In genomic region chr18:59340312-59340711, GRCh38 we compare ENCODE assay signal across 18 cellular contexts. TPM values are rescaled to one million over a fixed set of nuclear protein-coding genes. Genes with fewer than 3 reads are reported as not detected.
A peak's percentile ranks its signal among the peaks of the same experiment; 100 is the strongest.
DNase-seq lines count a peak whose midpoint lies in the region; ATAC-seq, FAIRE-seq and TF ChIP-seq lines count a peak whose summit lies in the region.
"Had no signal": no experiment of that assay in that cellular context is flagged by ENCODE, and none has a peak within 500 bp of the region (broad histone marks: within the 10 kb centered on the region; RNA-seq: fewer than 3 reads in every experiment).

No MANE protein-coding gene starts in this region.

- H3K27me3 Mint-ChIP-seq in T-helper 1 cell treated with Interleukin-12 subunit alpha and Interleukin-12 subunit beta and Interleukin-4 antibody, amounts not matched to agents 30 μg/mL and 1 μg/mL, for 36 hours (ENCODE audit: low read depth), result no peaks in the 10 kb centered on the region
- H3K27me3 Mint-ChIP-seq in activated naive CD8-positive, alpha-beta T cell, result no peaks in the 10 kb centered on the region
- no peaks in the 10 kb centered on the region for H3K27me3 Mint-ChIP-seq in activated naive CD8-positive, alpha-beta T cell treated with anti-CD3 and anti-CD28 coated beads, Interleukin-2, amount 50 U/mL, for 24 hours
- no peaks in the 10 kb centered on the region for H3K27me3 Mint-ChIP-seq in activated T-helper 1 cell treated with anti-CD3 and anti-CD28 coated beads, Interleukin-12 subunit alpha, Interleukin-12 subunit beta, Interleukin-2, Interleukin-4 antibody, amounts not matched to agents 30 ng/mL and 10 ng/mL and 1 ng/mL, durations not matched to agents 14 hours and 24 hours and 36 hours (ENCODE audit: insufficient read depth)
- H3K27me3 Mint-ChIP-seq: CD4-positive, CD25-positive, alpha-beta regulatory T cell had no signal

- H3K27me3 ChIP-seq in A673 (replicated peaks; ENCODE audit: insufficient read depth, low read depth, low read length, poor library complexity), result no peaks in the 10 kb centered on the region
- H3K27me3 ChIP-seq: BLaER1 treated with 17β-estradiol and CSF1 and Interleukin-3, amounts not matched to agents 10 nM and 100 nM had no signal

- TF ChIP-seq POLR2A in GM12891 (IDR thresholded peaks at IDR 0.05; ENCODE audit: low read depth, low read length), result no peak

- H3K4me1 Mint-ChIP-seq in T-helper 1 cell treated with Interleukin-12 subunit alpha and Interleukin-12 subunit beta and Interleukin-4 antibody, amounts not matched to agents 30 μg/mL and 1 μg/mL, for 36 hours (ENCODE audit: low read depth), result peaks cover 39% of the 10 kb centered on the region
- peaks cover 42% of the 10 kb centered on the region for H3K4me1 Mint-ChIP-seq in activated naive CD8-positive, alpha-beta T cell (ENCODE audit: low read depth)
- peaks cover 41% of the 10 kb centered on the region for H3K4me1 Mint-ChIP-seq in activated naive CD8-positive, alpha-beta T cell treated with anti-CD3 and anti-CD28 coated beads, Interleukin-2, amount 50 U/mL, for 24 hours
- H3K4me1 Mint-ChIP-seq in activated T-helper 1 cell treated with anti-CD3 and anti-CD28 coated beads, Interleukin-12 subunit alpha, Interleukin-12 subunit beta, Interleukin-2, Interleukin-4 antibody, amounts not matched to agents 30 ng/mL and 10 ng/mL and 1 ng/mL, durations not matched to agents 14 hours and 24 hours and 36 hours (ENCODE audit: low read depth), result peaks cover 64% of the 10 kb centered on the region

- peak overlapping the region; percentile 43 for H3K27ac Mint-ChIP-seq in T-helper 1 cell treated with Interleukin-12 subunit alpha and Interleukin-12 subunit beta and Interleukin-4 antibody, amounts not matched to agents 30 μg/mL and 1 μg/mL, for 36 hours
- H3K27ac Mint-ChIP-seq in activated naive CD8-positive, alpha-beta T cell, result peak overlapping the region; percentile 66
- H3K27ac Mint-ChIP-seq in activated naive CD8-positive, alpha-beta T cell treated with anti-CD3 and anti-CD28 coated beads, Interleukin-2, amount 50 U/mL, for 24 hours, result no peak overlapping the region
- peak overlapping the region; percentile 80 for H3K27ac Mint-ChIP-seq in activated T-helper 1 cell treated with anti-CD3 and anti-CD28 coated beads, Interleukin-12 subunit alpha, Interleukin-12 subunit beta, Interleukin-2, Interleukin-4 antibody, amounts not matched to agents 30 ng/mL and 10 ng/mL and 1 ng/mL, durations not matched to agents 14 hours and 24 hours and 36 hours

- H3K36me3 Mint-ChIP-seq in T-helper 1 cell treated with Interleukin-12 subunit alpha and Interleukin-12 subunit beta and Interleukin-4 antibody, amounts not matched to agents 30 μg/mL and 1 μg/mL, for 36 hours (ENCODE audit: low read depth), result peaks cover 84% of the 10 kb centered on the region
- H3K36me3 Mint-ChIP-seq in activated naive CD8-positive, alpha-beta T cell, result peaks cover 68% of the 10 kb centered on the region
- H3K36me3 Mint-ChIP-seq in activated naive CD8-positive, alpha-beta T cell treated with anti-CD3 and anti-CD28 coated beads, Interleukin-2, amount 50 U/mL, for 24 hours (ENCODE audit: low read depth), result peaks cover 91% of the 10 kb centered on the region
- H3K36me3 Mint-ChIP-seq in activated T-helper 1 cell treated with anti-CD3 and anti-CD28 coated beads, Interleukin-12 subunit alpha, Interleukin-12 subunit beta, Interleukin-2, Interleukin-4 antibody, amounts not matched to agents 30 ng/mL and 10 ng/mL and 1 ng/mL, durations not matched to agents 14 hours and 24 hours and 36 hours (ENCODE audit: low read depth), result peaks cover 81% of the 10 kb centered on the region

- DNase-seq in T-helper 1 cell, result no peak
- DNase-seq in activated naive CD8-positive, alpha-beta T cell treated with anti-CD3 and anti-CD28 coated beads, Interleukin-2, amount 50 U/mL, for 24 hours, result no peak
- DNase-seq in A673 (ENCODE audit: low spot score), result peak; percentile 65
- DNase-seq in activated T-helper 1 cell treated with anti-CD3 and anti-CD28 coated beads, Interleukin-12 subunit alpha, Interleukin-12 subunit beta, Interleukin-2, Interleukin-4 antibody, amounts not matched to agents 30 ng/mL and 10 ng/mL and 1 ng/mL, durations not matched to agents 14 hours and 24 hours and 36 hours (ENCODE audit: low spot score), result no peak
- DNase-seq in Right ventricle myocardium superior, result no peak
- DNase-seq in GM12891 (ENCODE audit: insufficient read length, low spot score), result no peak
- DNase-seq: ACHN, DMS53, GF-D8, GM23248 had no signal

- CTCF ChIA-PET in A673 (lab: Charles Lee), result no interaction called here

- FAIRE-seq in GM12891 (lab: Jason Lieb, UNC), result no peak
- FAIRE-seq: GM18507, H54 had no signal

- H3K9me3 ChIP-seq in A673 (ENCODE audit: low read depth, low read length, poor library complexity, severe bottlenecking), result peaks cover 32% of the 10 kb centered on the region

- POLR2A ChIA-PET in A673 (lab: Charles Lee; ENCODE audit: low non-redundant PET), result no interaction called here

- peaks cover 99% of the 10 kb centered on the region for H3K36me3 ChIP-seq in A673 (ENCODE audit: insufficient read depth, low read length, poor library complexity, severe bottlenecking)

- intact Hi-C loops in A673 (cut with micrococcal nuclease; ENCODE audit: unreplicated experiment), result no loop called here
- intact Hi-C loops in activated T-helper 1 cell treated with anti-CD3 and anti-CD28 coated beads, Interleukin-12 subunit alpha, Interleukin-12 subunit beta, Interleukin-2, Interleukin-4 antibody, amounts not matched to agents 30 ng/mL and 10 ng/mL and 1 ng/mL, durations not matched to agents 14 hours and 24 hours and 36 hours (cut with micrococcal nuclease), result no loop called here
- intact Hi-C loops in Right ventricle myocardium superior (cut with DNase I), result no loop called here

- H3K27ac ChIP-seq in A673 (ENCODE audit: low read depth, low read length, poor library complexity, severe bottlenecking), result no peak overlapping the region
- H3K27ac ChIP-seq: 22Rv1; BLaER1 treated with 17β-estradiol and CSF1 and Interleukin-3, amounts not matched to agents 10 nM and 100 nM; GM23248 had no signal

- no peaks in the 10 kb centered on the region for H3K4me1 ChIP-seq in A673 (ENCODE audit: insufficient read depth, low read length, poor library complexity, severe bottlenecking)
- H3K4me1 ChIP-seq: BLaER1 treated with 17β-estradiol and CSF1 and Interleukin-3, amounts not matched to agents 10 nM and 100 nM had no signal

- ATAC-seq in activated naive CD8-positive, alpha-beta T cell treated with anti-CD3 and anti-CD28 coated beads, Interleukin-2, amount 50 U/mL, for 24 hours, result no peak
- no peak for ATAC-seq in Right ventricle myocardium superior (ENCODE audit: poor library complexity)
- ATAC-seq: HCT116 had no signal

- no peak for TF ChIP-seq CTCF in A673 (conservative IDR thresholded peaks at IDR 0.05; ENCODE audit: low read depth, low read length)

- H3K9me3 Mint-ChIP-seq in T-helper 1 cell treated with Interleukin-12 subunit alpha and Interleukin-12 subunit beta and Interleukin-4 antibody, amounts not matched to agents 30 μg/mL and 1 μg/mL, for 36 hours, result peaks cover 21% of the 10 kb centered on the region
- H3K9me3 Mint-ChIP-seq in activated naive CD8-positive, alpha-beta T cell (ENCODE audit: low read depth), result peaks cover 20% of the 10 kb centered on the region
- peaks cover 22% of the 10 kb centered on the region for H3K9me3 Mint-ChIP-seq in activated naive CD8-positive, alpha-beta T cell treated with anti-CD3 and anti-CD28 coated beads, Interleukin-2, amount 50 U/mL, for 24 hours
- peaks cover 27% of the 10 kb centered on the region for H3K9me3 Mint-ChIP-seq in activated T-helper 1 cell treated with anti-CD3 and anti-CD28 coated beads, Interleukin-12 subunit alpha, Interleukin-12 subunit beta, Interleukin-2, Interleukin-4 antibody, amounts not matched to agents 30 ng/mL and 10 ng/mL and 1 ng/mL, durations not matched to agents 14 hours and 24 hours and 36 hours

- H3K4me3 ChIP-seq in A673 (ENCODE audit: low read depth, low read length, poor library complexity, severe bottlenecking), result no peak overlapping the region
- H3K4me3 ChIP-seq: BLaER1 treated with 17β-estradiol and CSF1 and Interleukin-3, amounts not matched to agents 10 nM and 100 nM; GM23248 had no signal

- no peak overlapping the region for H3K4me3 Mint-ChIP-seq in T-helper 1 cell treated with Interleukin-12 subunit alpha and Interleukin-12 subunit beta and Interleukin-4 antibody, amounts not matched to agents 30 μg/mL and 1 μg/mL, for 36 hours
- H3K4me3 Mint-ChIP-seq in activated naive CD8-positive, alpha-beta T cell, result no peak overlapping the region
- H3K4me3 Mint-ChIP-seq in activated naive CD8-positive, alpha-beta T cell treated with anti-CD3 and anti-CD28 coated beads, Interleukin-2, amount 50 U/mL, for 24 hours, result no peak overlapping the region
- H3K4me3 Mint-ChIP-seq in activated T-helper 1 cell treated with anti-CD3 and anti-CD28 coated beads, Interleukin-12 subunit alpha, Interleukin-12 subunit beta, Interleukin-2, Interleukin-4 antibody, amounts not matched to agents 30 ng/mL and 10 ng/mL and 1 ng/mL, durations not matched to agents 14 hours and 24 hours and 36 hours, result no peak overlapping the region
- H3K4me3 Mint-ChIP-seq: CD4-positive, CD25-positive, alpha-beta regulatory T cell had no signal

- no TSS peak for BruUV-seq in A673 (replicated peaks; lab: Mats Ljungman, UMichigan)

TF ChIP-seq in GM12891, 5 proteins besides CTCF, POLR2A, EP300 and RAD21:
- TF ChIP-seq TAF1 (IDR thresholded peaks at IDR 0.05; ENCODE audit: low read depth, low read length), result no peak
- TF ChIP-seq POU2F2 (IDR thresholded peaks at IDR 0.05; ENCODE audit: low read depth, low read length), result no peak
- no peak for TF ChIP-seq POLR2AphosphoS5 (IDR thresholded peaks at IDR 0.05; ENCODE audit: low read depth, low read length)
- TF ChIP-seq SPI1 (IDR thresholded peaks at IDR 0.05; ENCODE audit: low read depth, low read length), result no peak
- TF ChIP-seq PAX5 (IDR thresholded peaks at IDR 0.05; ENCODE audit: insufficient read depth, low read length, severe bottlenecking), result no peak

RNA-seq across cellular contexts. Expression of gene LMAN1, which starts 18.8 kb away (rescaled TPM):
- total RNA-seq in A673 (2021) (105 and 106 TPM in 2 replicates), Right ventricle myocardium superior (48.1 TPM)
- total RNA-seq in activated T-helper 1 cell treated with anti-CD3 and anti-CD28 coated beads, Interleukin-12 subunit alpha, Interleukin-12 subunit beta, Interleukin-2, Interleukin-4 antibody, amounts not matched to agents 30 ng/mL and 10 ng/mL and 1 ng/mL, durations not matched to agents 14 hours and 24 hours and 36 hours, result 147 and 175 TPM in 2 replicates
- polyA plus RNA-seq in GM12891 (2012; ENCODE audit: low read depth, missing spikeins), result 33.8 TPM

RNA-seq across cellular contexts. Expression of gene CPLX4, which starts 21.9 kb away (rescaled TPM):
- not detected in 2 replicates for total RNA-seq in A673 (2021)
- total RNA-seq in activated T-helper 1 cell treated with anti-CD3 and anti-CD28 coated beads, Interleukin-12 subunit alpha, Interleukin-12 subunit beta, Interleukin-2, Interleukin-4 antibody, amounts not matched to agents 30 ng/mL and 10 ng/mL and 1 ng/mL, durations not matched to agents 14 hours and 24 hours and 36 hours, result not detected in 2 replicates
- not detected for total RNA-seq in Right ventricle myocardium superior
- not detected for polyA plus RNA-seq in GM12891 (2012; ENCODE audit: low read depth, missing spikeins)
- total RNA-seq: CD4-positive, CD25-positive, alpha-beta regulatory T cell; GM23248 had no signal
- polyA plus RNA-seq: CD4-positive, CD25-positive, alpha-beta regulatory T cell; GM23248 had no signal
